In the genomic region with DNA sequence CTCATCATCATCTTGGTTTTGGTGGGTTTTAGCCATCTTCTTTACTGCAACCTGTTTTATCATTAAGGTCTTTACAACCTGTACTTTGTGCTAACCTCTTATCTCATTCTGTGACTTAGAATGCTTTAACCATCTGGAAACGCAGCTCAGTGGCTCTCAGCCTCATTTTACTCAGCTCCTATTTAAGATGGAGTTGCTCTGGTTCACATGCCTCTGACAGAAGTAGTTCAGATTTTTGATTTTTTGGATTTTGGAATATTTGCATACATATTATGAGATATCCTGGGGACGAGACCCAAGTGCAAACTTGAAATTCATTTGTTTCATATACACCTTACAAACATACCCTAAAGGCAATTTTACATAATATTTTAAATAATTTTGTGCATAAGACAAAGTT, we compare ENCODE assay signal across 1 cellular context.
TF ChIP-seq lines count a peak whose summit lies in the region.

No MANE protein-coding gene starts in this region.

TF ChIP-seq in K562, 482 proteins besides CTCF, POLR2A, EP300 and RAD21 (continued from another document and continues in another):
- TF ChIP-seq MBD2 (IDR thresholded peaks at IDR 0.05; ENCODE audit: borderline replicate concordance, low read depth): no peak
- no peak for TF ChIP-seq OTX1 (CRISPR knock-in tag; IDR thresholded peaks at IDR 0.05)
- TF ChIP-seq ATF1 (CRISPR knock-in tag; IDR thresholded peaks at IDR 0.05): no peak
- no peak for TF ChIP-seq ATF1 (tag; IDR thresholded peaks at IDR 0.05)
- no peak for TF ChIP-seq CCAR2 (IDR thresholded peaks at IDR 0.05; ENCODE audit: low read depth, low read length)
- peak; percentile 84 for TF ChIP-seq KLF6 (CRISPR knock-in tag; IDR thresholded peaks at IDR 0.05; ENCODE audit: borderline replicate concordance)
- TF ChIP-seq, protein P1, sequence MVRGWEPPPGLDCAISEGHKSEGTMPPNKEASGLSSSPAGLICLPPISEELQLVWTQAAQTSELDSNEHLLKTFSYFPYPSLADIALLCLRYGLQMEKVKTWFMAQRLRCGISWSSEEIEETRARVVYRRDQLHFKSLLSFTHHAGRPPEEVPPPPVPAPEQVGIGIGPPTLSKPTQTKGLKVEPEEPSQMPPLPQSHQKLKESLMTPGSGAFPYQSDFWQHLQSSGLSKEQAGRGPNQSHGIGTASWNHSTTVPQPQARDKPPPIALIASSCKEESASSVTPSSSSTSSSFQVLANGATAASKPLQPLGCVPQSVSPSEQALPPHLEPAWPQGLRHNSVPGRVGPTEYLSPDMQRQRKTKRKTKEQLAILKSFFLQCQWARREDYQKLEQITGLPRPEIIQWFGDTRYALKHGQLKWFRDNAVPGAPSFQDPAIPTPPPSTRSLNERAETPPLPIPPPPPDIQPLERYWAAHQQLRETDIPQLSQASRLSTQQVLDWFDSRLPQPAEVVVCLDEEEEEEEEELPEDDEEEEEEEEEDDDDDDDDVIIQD (CRISPR knock-in tag; IDR thresholded peaks at IDR 0.05): peak; percentile 16; the same call in 1 of the 2 replicates
- TF ChIP-seq, protein P2, sequence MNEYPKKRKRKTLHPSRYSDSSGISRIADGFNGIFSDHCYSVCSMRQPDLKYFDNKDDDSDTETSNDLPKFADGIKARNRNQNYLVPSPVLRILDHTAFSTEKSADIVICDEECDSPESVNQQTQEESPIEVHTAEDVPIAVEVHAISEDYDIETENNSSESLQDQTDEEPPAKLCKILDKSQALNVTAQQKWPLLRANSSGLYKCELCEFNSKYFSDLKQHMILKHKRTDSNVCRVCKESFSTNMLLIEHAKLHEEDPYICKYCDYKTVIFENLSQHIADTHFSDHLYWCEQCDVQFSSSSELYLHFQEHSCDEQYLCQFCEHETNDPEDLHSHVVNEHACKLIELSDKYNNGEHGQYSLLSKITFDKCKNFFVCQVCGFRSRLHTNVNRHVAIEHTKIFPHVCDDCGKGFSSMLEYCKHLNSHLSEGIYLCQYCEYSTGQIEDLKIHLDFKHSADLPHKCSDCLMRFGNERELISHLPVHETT (CRISPR knock-in tag; conservative IDR thresholded peaks at IDR 0.05 in 1 of 2, IDR thresholded peaks at IDR 0.05 in 1 of 2): peak in 1 of 2 experiments; percentile 67; a peak in 2 of 4 replicates
- TF ChIP-seq NFE2L1 (tag; IDR thresholded peaks at IDR 0.05; ENCODE audit: borderline replicate concordance, low read depth): peak; percentile 44; the same call in 1 of the 2 replicates
- peak; percentile 63; the same call in 1 of the 2 replicates for TF ChIP-seq NFXL1 (CRISPR knock-in tag; IDR thresholded peaks at IDR 0.05)
- TF ChIP-seq, protein P3, sequence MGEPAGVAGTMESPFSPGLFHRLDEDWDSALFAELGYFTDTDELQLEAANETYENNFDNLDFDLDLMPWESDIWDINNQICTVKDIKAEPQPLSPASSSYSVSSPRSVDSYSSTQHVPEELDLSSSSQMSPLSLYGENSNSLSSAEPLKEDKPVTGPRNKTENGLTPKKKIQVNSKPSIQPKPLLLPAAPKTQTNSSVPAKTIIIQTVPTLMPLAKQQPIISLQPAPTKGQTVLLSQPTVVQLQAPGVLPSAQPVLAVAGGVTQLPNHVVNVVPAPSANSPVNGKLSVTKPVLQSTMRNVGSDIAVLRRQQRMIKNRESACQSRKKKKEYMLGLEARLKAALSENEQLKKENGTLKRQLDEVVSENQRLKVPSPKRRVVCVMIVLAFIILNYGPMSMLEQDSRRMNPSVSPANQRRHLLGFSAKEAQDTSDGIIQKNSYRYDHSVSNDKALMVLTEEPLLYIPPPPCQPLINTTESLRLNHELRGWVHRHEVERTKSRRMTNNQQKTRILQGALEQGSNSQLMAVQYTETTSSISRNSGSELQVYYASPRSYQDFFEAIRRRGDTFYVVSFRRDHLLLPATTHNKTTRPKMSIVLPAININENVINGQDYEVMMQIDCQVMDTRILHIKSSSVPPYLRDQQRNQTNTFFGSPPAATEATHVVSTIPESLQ (CRISPR knock-in tag; IDR thresholded peaks at IDR 0.05): no peak
- no peak for TF ChIP-seq SLC30A9 (CRISPR knock-in tag; IDR thresholded peaks at IDR 0.05)
- TF ChIP-seq POLR2G (IDR thresholded peaks at IDR 0.05; ENCODE audit: low read depth, low read length): no peak
- TF ChIP-seq RCOR1 (IDR thresholded peaks at IDR 0.05; ENCODE audit: borderline replicate concordance in 1 of 2, low read depth in 2 of 2, low read length in 2 of 2): no peak
- no peak for TF ChIP-seq ZNF12 (CRISPR knock-in tag; IDR thresholded peaks at IDR 0.05)
- no peak for TF ChIP-seq ZNF830 (CRISPR knock-in tag; IDR thresholded peaks at IDR 0.05)
- 0 out of 2 replicates have a peak, but pooled peaks have one; percentile 21 for TF ChIP-seq ZNF445 (CRISPR knock-in tag; IDR thresholded peaks at IDR 0.05; ENCODE audit: low read depth)
- peak; percentile 57; the same call in 1 of the 2 replicates for TF ChIP-seq E2F3 (CRISPR knock-in tag; IDR thresholded peaks at IDR 0.05)
- no peak for TF ChIP-seq RBM15 (IDR thresholded peaks at IDR 0.05; ENCODE audit: insufficient read depth, low read length)
- TF ChIP-seq TFAM (CRISPR knock-in tag; conservative IDR thresholded peaks at IDR 0.05): no peak
- no peak for TF ChIP-seq NR2C1 (IDR thresholded peaks at IDR 0.05)
- TF ChIP-seq NR2C1 (tag; IDR thresholded peaks at IDR 0.05): peak; percentile 61
- TF ChIP-seq PYGO2 (tag; IDR thresholded peaks at IDR 0.05): peak; percentile 84
- TF ChIP-seq, protein P4, sequence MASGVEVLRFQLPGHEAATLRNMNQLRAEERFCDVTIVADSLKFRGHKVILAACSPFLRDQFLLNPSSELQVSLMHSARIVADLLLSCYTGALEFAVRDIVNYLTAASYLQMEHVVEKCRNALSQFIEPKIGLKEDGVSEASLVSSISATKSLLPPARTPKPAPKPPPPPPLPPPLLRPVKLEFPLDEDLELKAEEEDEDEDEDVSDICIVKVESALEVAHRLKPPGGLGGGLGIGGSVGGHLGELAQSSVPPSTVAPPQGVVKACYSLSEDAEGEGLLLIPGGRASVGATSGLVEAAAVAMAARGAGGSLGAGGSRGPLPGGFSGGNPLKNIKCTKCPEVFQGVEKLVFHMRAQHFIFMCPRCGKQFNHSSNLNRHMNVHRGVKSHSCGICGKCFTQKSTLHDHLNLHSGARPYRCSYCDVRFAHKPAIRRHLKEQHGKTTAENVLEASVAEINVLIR (CRISPR knock-in tag; IDR thresholded peaks at IDR 0.05): 0 out of 2 replicates have a peak, but pooled peaks have one; percentile 34
- TF ChIP-seq, protein P5, sequence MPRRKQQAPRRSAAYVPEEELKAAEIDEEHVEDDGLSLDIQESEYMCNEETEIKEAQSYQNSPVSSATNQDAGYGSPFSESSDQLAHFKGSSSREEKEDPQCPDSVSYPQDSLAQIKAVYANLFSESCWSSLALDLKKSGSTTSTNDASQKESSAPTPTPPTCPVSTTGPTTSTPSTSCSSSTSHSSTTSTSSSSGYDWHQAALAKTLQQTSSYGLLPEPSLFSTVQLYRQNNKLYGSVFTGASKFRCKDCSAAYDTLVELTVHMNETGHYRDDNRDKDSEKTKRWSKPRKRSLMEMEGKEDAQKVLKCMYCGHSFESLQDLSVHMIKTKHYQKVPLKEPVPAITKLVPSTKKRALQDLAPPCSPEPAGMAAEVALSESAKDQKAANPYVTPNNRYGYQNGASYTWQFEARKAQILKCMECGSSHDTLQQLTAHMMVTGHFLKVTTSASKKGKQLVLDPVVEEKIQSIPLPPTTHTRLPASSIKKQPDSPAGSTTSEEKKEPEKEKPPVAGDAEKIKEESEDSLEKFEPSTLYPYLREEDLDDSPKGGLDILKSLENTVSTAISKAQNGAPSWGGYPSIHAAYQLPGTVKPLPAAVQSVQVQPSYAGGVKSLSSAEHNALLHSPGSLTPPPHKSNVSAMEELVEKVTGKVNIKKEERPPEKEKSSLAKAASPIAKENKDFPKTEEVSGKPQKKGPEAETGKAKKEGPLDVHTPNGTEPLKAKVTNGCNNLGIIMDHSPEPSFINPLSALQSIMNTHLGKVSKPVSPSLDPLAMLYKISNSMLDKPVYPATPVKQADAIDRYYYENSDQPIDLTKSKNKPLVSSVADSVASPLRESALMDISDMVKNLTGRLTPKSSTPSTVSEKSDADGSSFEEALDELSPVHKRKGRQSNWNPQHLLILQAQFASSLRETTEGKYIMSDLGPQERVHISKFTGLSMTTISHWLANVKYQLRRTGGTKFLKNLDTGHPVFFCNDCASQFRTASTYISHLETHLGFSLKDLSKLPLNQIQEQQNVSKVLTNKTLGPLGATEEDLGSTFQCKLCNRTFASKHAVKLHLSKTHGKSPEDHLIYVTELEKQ (CRISPR knock-in tag; IDR thresholded peaks at IDR 0.05): peak; percentile 72
- TF ChIP-seq, protein P6, sequence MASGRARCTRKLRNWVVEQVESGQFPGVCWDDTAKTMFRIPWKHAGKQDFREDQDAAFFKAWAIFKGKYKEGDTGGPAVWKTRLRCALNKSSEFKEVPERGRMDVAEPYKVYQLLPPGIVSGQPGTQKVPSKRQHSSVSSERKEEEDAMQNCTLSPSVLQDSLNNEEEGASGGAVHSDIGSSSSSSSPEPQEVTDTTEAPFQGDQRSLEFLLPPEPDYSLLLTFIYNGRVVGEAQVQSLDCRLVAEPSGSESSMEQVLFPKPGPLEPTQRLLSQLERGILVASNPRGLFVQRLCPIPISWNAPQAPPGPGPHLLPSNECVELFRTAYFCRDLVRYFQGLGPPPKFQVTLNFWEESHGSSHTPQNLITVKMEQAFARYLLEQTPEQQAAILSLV (tag; IDR thresholded peaks at IDR 0.05): peak; percentile 86
- TF ChIP-seq ZNF644 (tag; IDR thresholded peaks at IDR 0.05; ENCODE audit: low read depth): peak; percentile 81
- TF ChIP-seq, protein P7, sequence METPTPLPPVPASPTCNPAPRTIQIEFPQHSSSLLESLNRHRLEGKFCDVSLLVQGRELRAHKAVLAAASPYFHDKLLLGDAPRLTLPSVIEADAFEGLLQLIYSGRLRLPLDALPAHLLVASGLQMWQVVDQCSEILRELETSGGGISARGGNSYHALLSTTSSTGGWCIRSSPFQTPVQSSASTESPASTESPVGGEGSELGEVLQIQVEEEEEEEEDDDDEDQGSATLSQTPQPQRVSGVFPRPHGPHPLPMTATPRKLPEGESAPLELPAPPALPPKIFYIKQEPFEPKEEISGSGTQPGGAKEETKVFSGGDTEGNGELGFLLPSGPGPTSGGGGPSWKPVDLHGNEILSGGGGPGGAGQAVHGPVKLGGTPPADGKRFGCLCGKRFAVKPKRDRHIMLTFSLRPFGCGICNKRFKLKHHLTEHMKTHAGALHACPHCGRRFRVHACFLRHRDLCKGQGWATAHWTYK (CRISPR knock-in tag; IDR thresholded peaks at IDR 0.05): peak; percentile 56; the same call in 1 of the 2 replicates
- TF ChIP-seq RFX7 (CRISPR knock-in tag; IDR thresholded peaks at IDR 0.05): 0 out of 2 replicates have a peak, but pooled peaks have one; percentile 49
- TF ChIP-seq, protein P8, sequence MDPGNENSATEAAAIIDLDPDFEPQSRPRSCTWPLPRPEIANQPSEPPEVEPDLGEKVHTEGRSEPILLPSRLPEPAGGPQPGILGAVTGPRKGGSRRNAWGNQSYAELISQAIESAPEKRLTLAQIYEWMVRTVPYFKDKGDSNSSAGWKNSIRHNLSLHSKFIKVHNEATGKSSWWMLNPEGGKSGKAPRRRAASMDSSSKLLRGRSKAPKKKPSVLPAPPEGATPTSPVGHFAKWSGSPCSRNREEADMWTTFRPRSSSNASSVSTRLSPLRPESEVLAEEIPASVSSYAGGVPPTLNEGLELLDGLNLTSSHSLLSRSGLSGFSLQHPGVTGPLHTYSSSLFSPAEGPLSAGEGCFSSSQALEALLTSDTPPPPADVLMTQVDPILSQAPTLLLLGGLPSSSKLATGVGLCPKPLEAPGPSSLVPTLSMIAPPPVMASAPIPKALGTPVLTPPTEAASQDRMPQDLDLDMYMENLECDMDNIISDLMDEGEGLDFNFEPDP (CRISPR knock-in tag; IDR thresholded peaks at IDR 0.05): 0 out of 2 replicates have a peak, but pooled peaks have one; percentile 47
- TF ChIP-seq, protein P9, sequence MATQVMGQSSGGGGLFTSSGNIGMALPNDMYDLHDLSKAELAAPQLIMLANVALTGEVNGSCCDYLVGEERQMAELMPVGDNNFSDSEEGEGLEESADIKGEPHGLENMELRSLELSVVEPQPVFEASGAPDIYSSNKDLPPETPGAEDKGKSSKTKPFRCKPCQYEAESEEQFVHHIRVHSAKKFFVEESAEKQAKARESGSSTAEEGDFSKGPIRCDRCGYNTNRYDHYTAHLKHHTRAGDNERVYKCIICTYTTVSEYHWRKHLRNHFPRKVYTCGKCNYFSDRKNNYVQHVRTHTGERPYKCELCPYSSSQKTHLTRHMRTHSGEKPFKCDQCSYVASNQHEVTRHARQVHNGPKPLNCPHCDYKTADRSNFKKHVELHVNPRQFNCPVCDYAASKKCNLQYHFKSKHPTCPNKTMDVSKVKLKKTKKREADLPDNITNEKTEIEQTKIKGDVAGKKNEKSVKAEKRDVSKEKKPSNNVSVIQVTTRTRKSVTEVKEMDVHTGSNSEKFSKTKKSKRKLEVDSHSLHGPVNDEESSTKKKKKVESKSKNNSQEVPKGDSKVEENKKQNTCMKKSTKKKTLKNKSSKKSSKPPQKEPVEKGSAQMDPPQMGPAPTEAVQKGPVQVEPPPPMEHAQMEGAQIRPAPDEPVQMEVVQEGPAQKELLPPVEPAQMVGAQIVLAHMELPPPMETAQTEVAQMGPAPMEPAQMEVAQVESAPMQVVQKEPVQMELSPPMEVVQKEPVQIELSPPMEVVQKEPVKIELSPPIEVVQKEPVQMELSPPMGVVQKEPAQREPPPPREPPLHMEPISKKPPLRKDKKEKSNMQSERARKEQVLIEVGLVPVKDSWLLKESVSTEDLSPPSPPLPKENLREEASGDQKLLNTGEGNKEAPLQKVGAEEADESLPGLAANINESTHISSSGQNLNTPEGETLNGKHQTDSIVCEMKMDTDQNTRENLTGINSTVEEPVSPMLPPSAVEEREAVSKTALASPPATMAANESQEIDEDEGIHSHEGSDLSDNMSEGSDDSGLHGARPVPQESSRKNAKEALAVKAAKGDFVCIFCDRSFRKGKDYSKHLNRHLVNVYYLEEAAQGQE (CRISPR knock-in tag; IDR thresholded peaks at IDR 0.05; ENCODE audit: low read depth): no peak
- TF ChIP-seq STAT5B (CRISPR knock-in tag; IDR thresholded peaks at IDR 0.05): peak; percentile 44; the same call in 1 of the 2 replicates
- TF ChIP-seq, protein P10, sequence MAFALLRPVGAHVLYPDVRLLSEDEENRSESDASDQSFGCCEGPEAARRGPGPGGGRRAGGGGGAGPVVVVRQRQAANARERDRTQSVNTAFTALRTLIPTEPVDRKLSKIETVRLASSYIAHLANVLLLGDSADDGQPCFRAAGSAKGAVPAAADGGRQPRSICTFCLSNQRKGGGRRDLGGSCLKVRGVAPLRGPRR (CRISPR knock-in tag; IDR thresholded peaks at IDR 0.05): peak; percentile 90
- TF ChIP-seq, protein P11, sequence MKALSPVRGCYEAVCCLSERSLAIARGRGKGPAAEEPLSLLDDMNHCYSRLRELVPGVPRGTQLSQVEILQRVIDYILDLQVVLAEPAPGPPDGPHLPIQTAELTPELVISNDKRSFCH (CRISPR knock-in tag; IDR thresholded peaks at IDR 0.05): 0 out of 2 replicates have a peak, but pooled peaks have one; percentile 57
- TF ChIP-seq, protein P11 (tag; IDR thresholded peaks at IDR 0.05): no peak
- TF ChIP-seq SMAD3 (CRISPR knock-in tag; conservative IDR thresholded peaks at IDR 0.05): 0 out of 2 replicates have a peak, but pooled peaks have one; percentile 50
- TF ChIP-seq SMAD2 (IDR thresholded peaks at IDR 0.05; ENCODE audit: low read depth, low read length): no peak
- TF ChIP-seq FOSL1 (tag; conservative IDR thresholded peaks at IDR 0.05): no peak
- TF ChIP-seq NR2C2 (CRISPR knock-in tag; IDR thresholded peaks at IDR 0.05): no peak
- 0 out of 2 replicates have a peak, but pooled peaks have one; percentile 21 for TF ChIP-seq NR2C2 (tag; IDR thresholded peaks at IDR 0.05)
- TF ChIP-seq ZNF263 (CRISPR knock-in tag; IDR thresholded peaks at IDR 0.05; ENCODE audit: borderline replicate concordance): no peak
- TF ChIP-seq ZFP1 (CRISPR knock-in tag; IDR thresholded peaks at IDR 0.05): 0 out of 2 replicates have a peak, but pooled peaks have one; percentile 38
- no peak for TF ChIP-seq STAT5A (IDR thresholded peaks at IDR 0.05; ENCODE audit: borderline replicate concordance, low read length)
- no peak for TF ChIP-seq ESRRB (CRISPR knock-in tag; IDR thresholded peaks at IDR 0.05; ENCODE audit: borderline replicate concordance)
